18 cellular contexts compared by ENCODE assay signal in genomic region chr7:23894891-23895569, GRCh38.
DNase-seq lines count a peak whose midpoint lies in the region; ATAC-seq and TF ChIP-seq lines count a peak whose summit lies in the region.
"Had no signal": no experiment of that assay in that cellular context is flagged by ENCODE, and none has a peak within 500 bp of the region (broad histone marks: within the 10 kb centered on the region; RNA-seq: fewer than 3 reads in every experiment).

No MANE protein-coding gene starts in this region.

- no peaks in the 10 kb centered on the region for H3K27me3 ChIP-seq in BLaER1
- peaks cover 3% of the 10 kb centered on the region for H3K27me3 ChIP-seq in CD8-positive, alpha-beta memory T cell (ENCODE audit: insufficient read depth, low read length, poor library complexity, severe bottlenecking)
- H3K27me3 ChIP-seq: brain microvascular endothelial cell, colonic mucosa, left lung, tibial artery had no signal

- peak overlapping the region in 3 of 8 donors; percentile 17 to 83 (median 62) for H3K27ac Mint-ChIP-seq in CD8-positive, alpha-beta memory T cell
- peak overlapping the region; percentile 85 for H3K27ac Mint-ChIP-seq in activated CD8-positive, alpha-beta T cell treated with anti-CD3 and anti-CD28 coated beads for 36 hours
- peak overlapping the region; percentile 34 for H3K27ac Mint-ChIP-seq in mesothelial cell of epicardium
- H3K27ac Mint-ChIP-seq: activated naive CD4-positive, alpha-beta T cell treated with anti-CD3 and anti-CD28 coated beads for 36 hours had no signal

- no peak overlapping the region for H3K4me3 ChIP-seq in BLaER1
- no peak overlapping the region for H3K4me3 ChIP-seq in CD8-positive, alpha-beta memory T cell (ENCODE audit: low read length)
- H3K4me3 ChIP-seq: colonic mucosa, left lung, tibial artery had no signal

- no peaks in the 10 kb centered on the region for H3K36me3 ChIP-seq in BLaER1
- no peaks in the 10 kb centered on the region for H3K36me3 ChIP-seq in CD8-positive, alpha-beta memory T cell (ENCODE audit: insufficient read depth, low read length)
- H3K36me3 ChIP-seq: brain microvascular endothelial cell, colonic mucosa, left lung, tibial artery had no signal

- no peak overlapping the region for H3K9ac ChIP-seq in BLaER1

- peaks cover 4 to 9% of the 10 kb centered on the region in 2 donors for H3K27me3 Mint-ChIP-seq in CD8-positive, alpha-beta memory T cell
- H3K27me3 Mint-ChIP-seq in activated CD8-positive, alpha-beta T cell treated with anti-CD3 and anti-CD28 coated beads for 36 hours = peaks cover 13% of the 10 kb centered on the region
- H3K27me3 Mint-ChIP-seq in mesothelial cell of epicardium (ENCODE audit: low read depth) = no peaks in the 10 kb centered on the region

- H3K36me3 Mint-ChIP-seq in CD8-positive, alpha-beta memory T cell = no peaks in the 10 kb centered on the region
- H3K36me3 Mint-ChIP-seq in activated CD8-positive, alpha-beta T cell treated with anti-CD3 and anti-CD28 coated beads for 36 hours (ENCODE audit: low read depth) = no peaks in the 10 kb centered on the region
- no peaks in the 10 kb centered on the region for H3K36me3 Mint-ChIP-seq in mesothelial cell of epicardium

- no peak for TF ChIP-seq CTCF in activated CD8-positive, alpha-beta T cell treated with anti-CD3 and anti-CD28 coated beads for 36 hours (IDR thresholded peaks at IDR 0.05)
- no peak for TF ChIP-seq CTCF in mesothelial cell of epicardium (IDR thresholded peaks at IDR 0.05; ENCODE audit: unreplicated experiment)

- peaks cover 37% of the 10 kb centered on the region for H3K4me1 ChIP-seq in BLaER1
- peaks cover 19% of the 10 kb centered on the region for H3K4me1 ChIP-seq in CD8-positive, alpha-beta memory T cell (ENCODE audit: insufficient read depth, low read length)
- H3K4me1 ChIP-seq: colonic mucosa, left lung, tibial artery had no signal

- H3K4me1 Mint-ChIP-seq in CD8-positive, alpha-beta memory T cell = peaks cover 19 to 27% (median 24%) of the 10 kb centered on the region in 3 donors
- peaks cover 31% of the 10 kb centered on the region for H3K4me1 Mint-ChIP-seq in activated CD8-positive, alpha-beta T cell treated with anti-CD3 and anti-CD28 coated beads for 36 hours (ENCODE audit: low read depth)
- H3K4me1 Mint-ChIP-seq in mesothelial cell of epicardium = peaks cover 34% of the 10 kb centered on the region

- peak overlapping the region in 4 of 7 donors; percentile 33 to 52 (median 44) for H3K4me3 Mint-ChIP-seq in CD8-positive, alpha-beta memory T cell
- H3K4me3 Mint-ChIP-seq in activated CD8-positive, alpha-beta T cell treated with anti-CD3 and anti-CD28 coated beads for 36 hours = no peak overlapping the region
- no peak overlapping the region for H3K4me3 Mint-ChIP-seq in mesothelial cell of epicardium
- H3K4me3 Mint-ChIP-seq: activated naive CD4-positive, alpha-beta T cell treated with anti-CD3 and anti-CD28 coated beads for 36 hours had no signal

- ATAC-seq in activated CD8-positive, alpha-beta T cell treated with anti-CD3 and anti-CD28 coated beads for 36 hours = peak; percentile 26
- ATAC-seq: left lung, Right ventricle myocardium inferior had no signal

- DNase-seq in CD8-positive, alpha-beta memory T cell = no peak
- DNase-seq in activated CD8-positive, alpha-beta T cell treated with anti-CD3 and anti-CD28 coated beads for 36 hours = peak; percentile 39
- no peak for DNase-seq in mesothelial cell of epicardium (ENCODE audit: low spot score in 2 of 2, unreplicated experiment in 2 of 2)
- no peak for DNase-seq in NK-92 (lab: John Stamatoyannopoulos, UW; ENCODE audit: unreplicated experiment)
- DNase-seq in HuH-7.5 (ENCODE audit: low spot score) = no peak
- no peak for DNase-seq in DMS153 treated with DMSO at 0.1 percent for 48 hours (lab: John Stamatoyannopoulos, UW; ENCODE audit: unreplicated experiment)
- DNase-seq: Calu3, colonic mucosa, H7, Karpas-422, left lung, NCI-H1105, NCI-H510A, tibial artery had no signal

- H3K27ac ChIP-seq in BLaER1 = no peak overlapping the region
- no peak overlapping the region for H3K27ac ChIP-seq in CD8-positive, alpha-beta memory T cell (ENCODE audit: low read depth, low read length)
- H3K27ac ChIP-seq: brain microvascular endothelial cell, colonic mucosa, left lung, tibial artery had no signal

- peak overlapping the region; percentile 82 for H3K4me2 ChIP-seq in BLaER1

- H3K9me3 Mint-ChIP-seq in CD8-positive, alpha-beta memory T cell = peaks cover 0 to 2% (median 0%) of the 10 kb centered on the region in 5 donors
- H3K9me3 Mint-ChIP-seq in activated CD8-positive, alpha-beta T cell treated with anti-CD3 and anti-CD28 coated beads for 36 hours = no peaks in the 10 kb centered on the region
- H3K9me3 Mint-ChIP-seq in mesothelial cell of epicardium = peaks cover 2% of the 10 kb centered on the region

- CTCF ChIA-PET in CD8-positive, alpha-beta memory T cell (lab: Charles Lee) = no interaction called here
- CTCF ChIA-PET in activated CD8-positive, alpha-beta T cell treated with anti-CD3 and anti-CD28 coated beads for 36 hours (lab: Charles Lee) = interaction anchor here (1.4 kb wide), 1 partner anchor 32 kb away, joined by 3 read pairs; no protein-coding TSS in a partner anchor

- H4K20me1 ChIP-seq in BLaER1 = peaks cover 12% of the 10 kb centered on the region; the same call in 1 of the 2 replicates

- no peaks in the 10 kb centered on the region for H3K9me3 ChIP-seq in BLaER1
- H3K9me3 ChIP-seq in CD8-positive, alpha-beta memory T cell (ENCODE audit: low read length) = no peaks in the 10 kb centered on the region
- H3K9me3 ChIP-seq: colonic mucosa, left lung, tibial artery had no signal

- intact Hi-C loops in activated CD8-positive, alpha-beta T cell treated with anti-CD3 and anti-CD28 coated beads for 36 hours (cut with micrococcal nuclease) = no loop called here

- POLR2A ChIA-PET in CD8-positive, alpha-beta memory T cell (lab: Charles Lee) = no interaction called here
- POLR2A ChIA-PET in activated CD8-positive, alpha-beta T cell treated with anti-CD3 and anti-CD28 coated beads for 36 hours (lab: Charles Lee) = no interaction called here

Comparison
In these comparisons a context has a peak if more than half of its experiments do, and no peak if none do; other contexts are left out.
1. H3K4me3 Mint-ChIP-seq: peak in CD8-positive, alpha-beta memory T cell (4 of 7); none in activated CD8-positive, alpha-beta T cell treated with anti-CD3 and anti-CD28 coated beads for 36 hours (single experiment) and mesothelial cell of epicardium (single experiment).